In the genomic region with DNA sequence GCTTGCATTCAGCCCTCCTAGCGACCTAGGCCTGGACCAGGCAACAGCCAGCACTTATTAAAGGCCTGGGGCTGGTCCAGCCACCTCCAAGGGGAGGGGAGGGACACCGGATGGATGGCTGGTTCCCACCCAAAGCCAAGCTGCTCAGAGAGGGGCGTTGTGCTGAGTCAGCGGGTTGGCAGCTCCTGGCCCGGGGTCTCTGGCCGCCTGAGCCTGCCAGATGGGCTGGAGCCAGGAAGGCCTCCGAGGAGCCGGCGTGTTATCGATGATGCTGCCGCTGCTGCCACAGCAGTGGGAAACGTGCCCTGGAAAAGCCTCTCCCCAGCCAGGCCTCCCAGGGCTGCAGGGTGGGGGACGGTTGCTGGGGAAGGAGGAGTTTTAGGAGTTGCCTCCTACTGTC, we compare ENCODE assay signal across 11 cellular contexts. TPM values are rescaled to one million over a fixed set of nuclear protein-coding genes. Genes with fewer than 3 reads are reported as not detected.
A peak's percentile ranks its signal among the peaks of the same experiment; 100 is the strongest.
DNase-seq lines count a peak whose midpoint lies in the region; ATAC-seq and TF ChIP-seq lines count a peak whose summit lies in the region.
"Had no signal": no experiment of that assay in that cellular context is flagged by ENCODE, and none has a peak within 500 bp of the region (broad histone marks: within the 10 kb centered on the region; RNA-seq: fewer than 3 reads in every experiment).

No MANE protein-coding gene starts in this region.

- H3K4me3 ChIP-seq in HEK293 (ENCODE audit: low read depth, low read length) = no peak overlapping the region
- no peak overlapping the region for H3K4me3 ChIP-seq in choroid plexus epithelial cell (ENCODE audit: low read depth, low read length)
- no peak overlapping the region for H3K4me3 ChIP-seq in thoracic aorta
- H3K4me3 ChIP-seq: skin epidermis had no signal

- CTCF ChIA-PET in HEK293 (lab: Yijun Ruan, JAX) = interaction anchor here (1.1 kb wide), 1 partner anchor 39 kb away, joined by 3 read pairs; no protein-coding TSS in a partner anchor
- CTCF ChIA-PET in activated CD4-positive, alpha-beta memory T cell treated with anti-CD3 and anti-CD28 coated beads, Interleukin-2, amount 10 ng/mL, durations not matched to agents 7 days and 5 days (lab: Charles Lee) = no interaction called here

- H3K27ac ChIP-seq in HEK293 (ENCODE audit: extremely low read depth, low read depth, low read length) (no peak overlapping the region), thoracic aorta (no peak overlapping the region)

- H3K9me3 Mint-ChIP-seq in activated CD4-positive, alpha-beta memory T cell treated with anti-CD3 and anti-CD28 coated beads, Interleukin-2, amount 10 ng/mL, durations not matched to agents 7 days and 5 days = no peaks in the 10 kb centered on the region
- H3K9me3 Mint-ChIP-seq in activated CD4-positive, alpha-beta T cell treated with anti-CD3 and anti-CD28 coated beads, Interleukin-2, amount 10 ng/mL, durations not matched to agents 24 days and 14 days = no peaks in the 10 kb centered on the region
- no peaks in the 10 kb centered on the region for H3K9me3 Mint-ChIP-seq in stimulated activated naive B cell treated with anti-CD40 and anti-IgM and Interleukin-4, amounts not matched to agents 10 μg/mL and 1 μg/mL and 100 μg/mL, for 72 hours

- intact Hi-C loops in activated CD4-positive, alpha-beta T cell treated with anti-CD3 and anti-CD28 coated beads, Interleukin-2, amount 10 ng/mL, durations not matched to agents 24 days and 14 days (cut with micrococcal nuclease) = no loop called here

- H3K4me3 Mint-ChIP-seq in activated CD4-positive, alpha-beta memory T cell treated with anti-CD3 and anti-CD28 coated beads, Interleukin-2, amount 10 ng/mL, durations not matched to agents 7 days and 5 days = no peak overlapping the region
- H3K4me3 Mint-ChIP-seq in activated CD4-positive, alpha-beta T cell treated with anti-CD3 and anti-CD28 coated beads, Interleukin-2, amount 10 ng/mL, durations not matched to agents 24 days and 14 days = no peak overlapping the region
- no peak overlapping the region for H3K4me3 Mint-ChIP-seq in stimulated activated naive B cell treated with anti-CD40 and anti-IgM and Interleukin-4, amounts not matched to agents 10 μg/mL and 1 μg/mL and 100 μg/mL, for 72 hours

- H3K4me1 Mint-ChIP-seq in activated CD4-positive, alpha-beta memory T cell treated with anti-CD3 and anti-CD28 coated beads, Interleukin-2, amount 10 ng/mL, durations not matched to agents 7 days and 5 days = no peaks in the 10 kb centered on the region
- H3K4me1 Mint-ChIP-seq in activated CD4-positive, alpha-beta T cell treated with anti-CD3 and anti-CD28 coated beads, Interleukin-2, amount 10 ng/mL, durations not matched to agents 24 days and 14 days = no peaks in the 10 kb centered on the region
- peaks cover 0 to 3% of the 10 kb centered on the region in 2 donors for H3K4me1 Mint-ChIP-seq in stimulated activated naive B cell treated with anti-CD40 and anti-IgM and Interleukin-4, amounts not matched to agents 10 μg/mL and 1 μg/mL and 100 μg/mL, for 72 hours

- H3K4me1 ChIP-seq in HEK293 (ENCODE audit: control insufficient read depth, insufficient read depth, low read length) (peaks cover 13% of the 10 kb centered on the region; the same call in 1 of the 2 replicates), thoracic aorta (ENCODE audit: control insufficient read depth in 1 of 2, low read depth in 2 of 2) (peaks cover 0 to 25% of the 10 kb centered on the region in 2 donors)

- DNase-seq in choroid plexus epithelial cell (ENCODE audit: low read depth) (peak; percentile 59), left lobe of liver (ENCODE audit: low spot score) (no peak), thoracic aorta (ENCODE audit: low spot score) (peak; percentile 6)
- no peak for DNase-seq in activated CD4-positive, alpha-beta memory T cell treated with anti-CD3 and anti-CD28 coated beads, Interleukin-2, amount 10 ng/mL, durations not matched to agents 7 days and 5 days
- DNase-seq in activated CD4-positive, alpha-beta T cell treated with anti-CD3 and anti-CD28 coated beads, Interleukin-2, amount 10 ng/mL, durations not matched to agents 24 days and 14 days = no peak
- no peak for DNase-seq in stimulated activated naive B cell treated with anti-CD40 and anti-IgM and Interleukin-4, amounts not matched to agents 10 μg/mL and 1 μg/mL and 100 μg/mL, for 72 hours
- DNase-seq: activated naive CD4-positive, alpha-beta T cell treated with anti-CD3 and anti-CD28 coated beads, Interleukin-2, amount 50 U/mL, for 16 hours; NCI-H1417 treated with DMSO at 0.1 percent for 48 hours had no signal

- ATAC-seq in left lobe of liver (peak; percentile 52), thoracic aorta (ENCODE audit: insufficient number of reproducible peaks, low FRiP score, low read depth) (no peak), HG03460 (IDR thresholded peaks at IDR 0.05; ENCODE audit: unreplicated experiment) (no peak)
- no peak for ATAC-seq in stimulated activated naive B cell treated with anti-CD40 and anti-IgM and Interleukin-4, amounts not matched to agents 10 μg/mL and 1 μg/mL and 100 μg/mL, for 72 hours (replicated peaks)

- no peaks in the 10 kb centered on the region for H3K9me3 ChIP-seq in HEK293 (ENCODE audit: control insufficient read depth, insufficient read depth, low read depth, low read length)
- H3K9me3 ChIP-seq in thoracic aorta = no peaks in the 10 kb centered on the region

- H3K36me3 ChIP-seq in HEK293 (ENCODE audit: control insufficient read depth in 2 of 2, insufficient read depth in 1 of 2, low read length in 2 of 2) (no peaks in the 10 kb centered on the region), thoracic aorta (no peaks in the 10 kb centered on the region)

- TF ChIP-seq CTCF in HEK293 (tag by site-specific recombination; IDR thresholded peaks at IDR 0.05) = no peak
- TF ChIP-seq CTCF in choroid plexus epithelial cell (conservative IDR thresholded peaks at IDR 0.05; ENCODE audit: low read depth, low read length) = no peak
- no peak for TF ChIP-seq CTCF in thoracic aorta (IDR thresholded peaks at IDR 0.05)

- H3K27me3 Mint-ChIP-seq in activated CD4-positive, alpha-beta memory T cell treated with anti-CD3 and anti-CD28 coated beads, Interleukin-2, amount 10 ng/mL, durations not matched to agents 7 days and 5 days = peaks cover 2% of the 10 kb centered on the region
- peaks cover 8% of the 10 kb centered on the region for H3K27me3 Mint-ChIP-seq in activated CD4-positive, alpha-beta T cell treated with anti-CD3 and anti-CD28 coated beads, Interleukin-2, amount 10 ng/mL, durations not matched to agents 24 days and 14 days
- H3K27me3 Mint-ChIP-seq in stimulated activated naive B cell treated with anti-CD40 and anti-IgM and Interleukin-4, amounts not matched to agents 10 μg/mL and 1 μg/mL and 100 μg/mL, for 72 hours = peaks cover 34 to 55% of the 10 kb centered on the region in 2 donors

- no peaks in the 10 kb centered on the region for H3K27me3 ChIP-seq in thoracic aorta (replicated peaks; ENCODE audit: insufficient read depth)

- POLR2A ChIA-PET in HEK293 (lab: Yijun Ruan, JAX) = no interaction called here
- POLR2A ChIA-PET in activated CD4-positive, alpha-beta memory T cell treated with anti-CD3 and anti-CD28 coated beads, Interleukin-2, amount 10 ng/mL, durations not matched to agents 7 days and 5 days (lab: Charles Lee) = no interaction called here

- no peaks in the 10 kb centered on the region for H3K36me3 Mint-ChIP-seq in activated CD4-positive, alpha-beta memory T cell treated with anti-CD3 and anti-CD28 coated beads, Interleukin-2, amount 10 ng/mL, durations not matched to agents 7 days and 5 days (ENCODE audit: low read depth)
- H3K36me3 Mint-ChIP-seq in activated CD4-positive, alpha-beta T cell treated with anti-CD3 and anti-CD28 coated beads, Interleukin-2, amount 10 ng/mL, durations not matched to agents 24 days and 14 days (ENCODE audit: low read depth) = no peaks in the 10 kb centered on the region
- no peaks in the 10 kb centered on the region for H3K36me3 Mint-ChIP-seq in stimulated activated naive B cell treated with anti-CD40 and anti-IgM and Interleukin-4, amounts not matched to agents 10 μg/mL and 1 μg/mL and 100 μg/mL, for 72 hours

- no peak overlapping the region for H3K27ac Mint-ChIP-seq in activated CD4-positive, alpha-beta memory T cell treated with anti-CD3 and anti-CD28 coated beads, Interleukin-2, amount 10 ng/mL, durations not matched to agents 7 days and 5 days
- no peak overlapping the region for H3K27ac Mint-ChIP-seq in activated CD4-positive, alpha-beta T cell treated with anti-CD3 and anti-CD28 coated beads, Interleukin-2, amount 10 ng/mL, durations not matched to agents 24 days and 14 days
- H3K27ac Mint-ChIP-seq in stimulated activated naive B cell treated with anti-CD40 and anti-IgM and Interleukin-4, amounts not matched to agents 10 μg/mL and 1 μg/mL and 100 μg/mL, for 72 hours = no peak overlapping the region

TF ChIP-seq in HEK293, 187 proteins besides CTCF, POLR2A, EP300 and RAD21 (continues in another document):
- TF ChIP-seq, protein P1, sequence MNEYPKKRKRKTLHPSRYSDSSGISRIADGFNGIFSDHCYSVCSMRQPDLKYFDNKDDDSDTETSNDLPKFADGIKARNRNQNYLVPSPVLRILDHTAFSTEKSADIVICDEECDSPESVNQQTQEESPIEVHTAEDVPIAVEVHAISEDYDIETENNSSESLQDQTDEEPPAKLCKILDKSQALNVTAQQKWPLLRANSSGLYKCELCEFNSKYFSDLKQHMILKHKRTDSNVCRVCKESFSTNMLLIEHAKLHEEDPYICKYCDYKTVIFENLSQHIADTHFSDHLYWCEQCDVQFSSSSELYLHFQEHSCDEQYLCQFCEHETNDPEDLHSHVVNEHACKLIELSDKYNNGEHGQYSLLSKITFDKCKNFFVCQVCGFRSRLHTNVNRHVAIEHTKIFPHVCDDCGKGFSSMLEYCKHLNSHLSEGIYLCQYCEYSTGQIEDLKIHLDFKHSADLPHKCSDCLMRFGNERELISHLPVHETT (tag by site-specific recombination; IDR thresholded peaks at IDR 0.05) = no peak
- TF ChIP-seq GLIS1 (tag by site-specific recombination; IDR thresholded peaks at IDR 0.05) (peak; percentile 89), ZNF184 (tag by site-specific recombination; IDR thresholded peaks at IDR 0.05) (no peak), ELK4 (IDR thresholded peaks at IDR 0.05; ENCODE audit: borderline replicate concordance, low read depth, low read length) (no peak)

RNA-seq across cellular contexts. Expression of gene TSEN2, which starts 43.4 kb away (rescaled TPM):
- 4.8 TPM for total RNA-seq in left lobe of liver
- total RNA-seq in thoracic aorta = 10 to 100 TPM; 17.8 to 31.5 TPM
- 1 to 10 TPM; 7.5 to 8.0 TPM for total RNA-seq in activated CD4-positive, alpha-beta memory T cell treated with anti-CD3 and anti-CD28 coated beads, Interleukin-2, amount 10 ng/mL, durations not matched to agents 7 days and 5 days
- total RNA-seq in activated CD4-positive, alpha-beta T cell treated with anti-CD3 and anti-CD28 coated beads, Interleukin-2, amount 10 ng/mL, durations not matched to agents 24 days and 14 days = 30.5 and 39.3 TPM in 2 replicates

Comparison
In these comparisons a context has a peak if more than half of its experiments do, and no peak if none do; other contexts are left out.
1. DNase-seq: peak in choroid plexus epithelial cell (single experiment) and thoracic aorta (single experiment); none in left lobe of liver (single experiment), activated CD4-positive, alpha-beta memory T cell treated with anti-CD3 and anti-CD28 coated beads, Interleukin-2, amount 10 ng/mL, durations not matched to agents 7 days and 5 days (single experiment), activated CD4-positive, alpha-beta T cell treated with anti-CD3 and anti-CD28 coated beads, Interleukin-2, amount 10 ng/mL, durations not matched to agents 24 days and 14 days (single experiment) and stimulated activated naive B cell treated with anti-CD40 and anti-IgM and Interleukin-4, amounts not matched to agents 10 μg/mL and 1 μg/mL and 100 μg/mL, for 72 hours (single experiment).